Comparison of ENCODE assay signal across 8 cellular contexts in the genomic region with DNA sequence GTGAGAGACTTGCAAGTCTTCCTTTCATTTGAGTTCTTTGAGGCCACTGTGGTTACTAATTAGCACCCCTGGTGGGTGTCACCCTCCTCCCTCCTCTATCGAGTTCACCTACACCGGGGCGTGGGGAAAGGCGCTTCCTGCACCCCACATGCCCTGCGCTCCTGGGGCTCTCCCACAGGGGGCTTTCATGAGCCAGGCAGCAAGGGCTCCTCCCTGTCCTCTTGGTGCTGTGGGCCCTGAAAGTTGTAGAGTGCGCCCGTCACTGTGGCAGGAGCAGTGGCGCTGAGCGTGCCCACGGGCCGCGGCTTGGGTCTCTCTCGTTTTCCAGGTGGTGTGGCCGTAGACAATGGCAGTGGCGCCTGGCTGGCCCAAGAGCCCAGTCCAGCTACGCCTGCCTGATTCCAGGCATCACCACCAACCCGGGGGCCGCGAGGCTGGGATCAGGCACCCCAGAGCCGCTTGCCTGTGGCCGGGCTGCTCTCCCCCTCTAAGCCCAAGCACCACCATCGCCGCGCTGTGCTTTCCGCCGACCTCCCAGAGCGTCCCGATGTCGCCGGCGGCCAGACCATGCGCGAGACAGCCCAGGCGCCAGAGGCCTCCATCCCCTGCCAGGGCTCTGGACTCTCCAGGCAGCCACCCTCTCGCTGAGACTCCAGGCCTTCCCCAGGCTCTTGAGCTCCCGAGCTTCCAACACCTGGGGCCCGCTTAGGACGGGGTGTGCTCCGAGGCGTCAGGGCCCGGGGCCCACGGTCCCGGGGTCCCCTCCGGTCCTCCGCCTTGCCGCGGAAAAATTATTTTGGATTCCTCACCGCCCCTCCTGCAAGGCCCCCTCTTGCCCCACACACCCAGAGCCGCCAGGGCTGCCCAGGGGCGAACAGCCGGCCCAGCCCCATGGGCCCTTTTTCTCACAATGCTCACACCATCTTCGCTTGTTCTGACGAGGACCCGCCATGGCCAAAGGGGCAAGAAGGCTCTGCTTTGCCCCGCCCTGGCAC. TPM values are rescaled to one million over a fixed set of nuclear protein-coding genes. Genes with fewer than 3 reads are reported as not detected.
A peak's percentile ranks its signal among the peaks of the same experiment; 100 is the strongest.
DNase-seq lines count a peak whose midpoint lies in the region; ATAC-seq and TF ChIP-seq lines count a peak whose summit lies in the region.
"Not testable (repeated sequence)": the region's sequence is repeated elsewhere in the genome, so short reads cannot be mapped to it uniquely, and the experiment has no call there.

No MANE protein-coding gene starts in this region.

- H3K36me3 ChIP-seq in RWPE2 (ENCODE audit: low read depth); esophagus muscularis mucosa; thyroid gland: not testable (repeated sequence)

- DNase-seq in RWPE2 (ENCODE audit: low spot score) (peak; percentile 75), esophagus muscularis mucosa (ENCODE audit: extremely low spot score) (peak; percentile 93), natural killer cell (peak; percentile 33), thyroid gland (peak; percentile 6 to 10)
- DNase-seq in activated T-helper 1 cell treated with anti-CD3 and anti-CD28 coated beads, Interleukin-12 subunit alpha, Interleukin-12 subunit beta, Interleukin-2, Interleukin-4 antibody, amounts not matched to agents 30 ng/mL and 10 ng/mL and 1 ng/mL, durations not matched to agents 14 hours and 24 hours and 36 hours (ENCODE audit: low spot score): peak; percentile 58

- H3K9me3 Mint-ChIP-seq in activated T-helper 1 cell treated with anti-CD3 and anti-CD28 coated beads, Interleukin-12 subunit alpha, Interleukin-12 subunit beta, Interleukin-2, Interleukin-4 antibody, amounts not matched to agents 30 ng/mL and 10 ng/mL and 1 ng/mL, durations not matched to agents 14 hours and 24 hours and 36 hours: peaks cover 28% of the 10 kb centered on the region
- H3K9me3 Mint-ChIP-seq in natural killer cell: not testable (repeated sequence)

- H3K4me3 ChIP-seq in GM12875 (ENCODE audit: low read depth, low read length): peak overlapping the region; percentile 39
- not testable (repeated sequence) for H3K4me3 ChIP-seq in RWPE2 (ENCODE audit: severe bottlenecking); esophagus muscularis mucosa; thyroid gland (replicated peaks in 1 of 3)

- not testable (repeated sequence) for H3K27me3 Mint-ChIP-seq in activated T-helper 1 cell treated with anti-CD3 and anti-CD28 coated beads, Interleukin-12 subunit alpha, Interleukin-12 subunit beta, Interleukin-2, Interleukin-4 antibody, amounts not matched to agents 30 ng/mL and 10 ng/mL and 1 ng/mL, durations not matched to agents 14 hours and 24 hours and 36 hours (ENCODE audit: insufficient read depth); natural killer cell (ENCODE audit: low read depth in 2 of 2)

- H3K9me3 ChIP-seq in RWPE2 (ENCODE audit: severe bottlenecking); thyroid gland: not testable (repeated sequence)
- peaks cover 0 to 17% (median 7%) of the 10 kb centered on the region in 4 donors for H3K9me3 ChIP-seq in esophagus muscularis mucosa

- TF ChIP-seq EP300 in esophagus muscularis mucosa (IDR thresholded peaks at IDR 0.05): not testable (repeated sequence)

- not testable (repeated sequence) for H3K4me1 ChIP-seq in RWPE2 (ENCODE audit: insufficient read depth, poor library complexity, severe bottlenecking); esophagus muscularis mucosa; thyroid gland

- not testable (repeated sequence) for TF ChIP-seq POLR2A in esophagus muscularis mucosa (IDR thresholded peaks at IDR 0.05; ENCODE audit: low read depth); thyroid gland (IDR thresholded peaks at IDR 0.05)

- intact Hi-C loops in activated T-helper 1 cell treated with anti-CD3 and anti-CD28 coated beads, Interleukin-12 subunit alpha, Interleukin-12 subunit beta, Interleukin-2, Interleukin-4 antibody, amounts not matched to agents 30 ng/mL and 10 ng/mL and 1 ng/mL, durations not matched to agents 14 hours and 24 hours and 36 hours (cut with micrococcal nuclease); esophagus muscularis mucosa (cut with DNase I); natural killer cell (cut with micrococcal nuclease); thyroid gland (cut with DNase I): not testable (repeated sequence)

- WGBS in esophagus muscularis mucosa: 80% methylated on average over 24 of the region's 55 CpGs
- WGBS in thyroid gland, 2 donors: 70 to 72% methylated on average over 26 to 33 of the region's 55 CpGs

- not testable (repeated sequence) for H3K27ac ChIP-seq in RWPE2 (ENCODE audit: poor library complexity, severe bottlenecking); esophagus muscularis mucosa (replicated peaks in 1 of 4); thyroid gland

- not testable (repeated sequence) for H3K4me1 Mint-ChIP-seq in activated T-helper 1 cell treated with anti-CD3 and anti-CD28 coated beads, Interleukin-12 subunit alpha, Interleukin-12 subunit beta, Interleukin-2, Interleukin-4 antibody, amounts not matched to agents 30 ng/mL and 10 ng/mL and 1 ng/mL, durations not matched to agents 14 hours and 24 hours and 36 hours (ENCODE audit: low read depth); natural killer cell

- TF ChIP-seq CTCF in GM12875 (IDR thresholded peaks at IDR 0.05; ENCODE audit: borderline replicate concordance, insufficient read depth, low read depth, low read length): 0 out of 2 replicates have a peak, but pooled peaks have one; percentile 17
- TF ChIP-seq CTCF in RWPE2 (IDR thresholded peaks at IDR 0.05; ENCODE audit: poor library complexity, severe bottlenecking); esophagus muscularis mucosa (IDR thresholded peaks at IDR 0.05); natural killer cell (IDR thresholded peaks at IDR 0.05); thyroid gland (IDR thresholded peaks at IDR 0.05): not testable (repeated sequence)

- peak; percentile 100 for ATAC-seq in GM21381 (IDR thresholded peaks at IDR 0.05; ENCODE audit: unreplicated experiment)
- peak; percentile 100 for ATAC-seq in HG03066 (IDR thresholded peaks at IDR 0.05; ENCODE audit: low read depth, unreplicated experiment)
- not testable (repeated sequence) for ATAC-seq in RWPE2 (ENCODE audit: low read depth)
- ATAC-seq in natural killer cell: peak; percentile 71 to 97 (median 97)

- H3K36me3 Mint-ChIP-seq in activated T-helper 1 cell treated with anti-CD3 and anti-CD28 coated beads, Interleukin-12 subunit alpha, Interleukin-12 subunit beta, Interleukin-2, Interleukin-4 antibody, amounts not matched to agents 30 ng/mL and 10 ng/mL and 1 ng/mL, durations not matched to agents 14 hours and 24 hours and 36 hours (ENCODE audit: low read depth); natural killer cell: not testable (repeated sequence)

- H3K27me3 ChIP-seq in RWPE2 (ENCODE audit: insufficient read depth, poor library complexity, severe bottlenecking); esophagus muscularis mucosa; thyroid gland: not testable (repeated sequence)

- not testable (repeated sequence) for H3K27ac Mint-ChIP-seq in activated T-helper 1 cell treated with anti-CD3 and anti-CD28 coated beads, Interleukin-12 subunit alpha, Interleukin-12 subunit beta, Interleukin-2, Interleukin-4 antibody, amounts not matched to agents 30 ng/mL and 10 ng/mL and 1 ng/mL, durations not matched to agents 14 hours and 24 hours and 36 hours; natural killer cell

- H3K4me3 Mint-ChIP-seq in activated T-helper 1 cell treated with anti-CD3 and anti-CD28 coated beads, Interleukin-12 subunit alpha, Interleukin-12 subunit beta, Interleukin-2, Interleukin-4 antibody, amounts not matched to agents 30 ng/mL and 10 ng/mL and 1 ng/mL, durations not matched to agents 14 hours and 24 hours and 36 hours: peak overlapping the region; percentile 45
- H3K4me3 Mint-ChIP-seq in natural killer cell: peak overlapping the region; percentile 41

RNA-seq across cellular contexts. Expression of a gene that starts 46.0 kb away (rescaled TPM):
- 11.0 and 12.6 TPM in 2 replicates for total RNA-seq in activated T-helper 1 cell treated with anti-CD3 and anti-CD28 coated beads, Interleukin-12 subunit alpha, Interleukin-12 subunit beta, Interleukin-2, Interleukin-4 antibody, amounts not matched to agents 30 ng/mL and 10 ng/mL and 1 ng/mL, durations not matched to agents 14 hours and 24 hours and 36 hours
- 10 to 100 TPM in 1 of 4 donors, 1 to 10 TPM in 3; 3.8 to 10.8 (median 5.9) TPM for total RNA-seq in esophagus muscularis mucosa
- 10 to 100 TPM in 1 of 3 donors, 1 to 10 TPM in 2; 7.4 to 11.0 (median 8.3) TPM for total RNA-seq in natural killer cell
- 10 to 100 TPM; 12.3 to 23.7 (median 13.4) TPM for total RNA-seq in thyroid gland

Comparison
In these comparisons a context has a peak if more than half of its experiments do, and no peak if none do; other contexts are left out.
1. DNase-seq: peak in every context shown above with its lines; median percentile 93 in esophagus muscularis mucosa; 75 in RWPE2; 58 in activated T-helper 1 cell treated with anti-CD3 and anti-CD28 coated beads, Interleukin-12 subunit alpha, Interleukin-12 subunit beta, Interleukin-2, Interleukin-4 antibody, amounts not matched to agents 30 ng/mL and 10 ng/mL and 1 ng/mL, durations not matched to agents 14 hours and 24 hours and 36 hours; 33 in natural killer cell; 8 in thyroid gland.